Comparison of ENCODE assay signal across 1 cellular context in the genomic region with DNA sequence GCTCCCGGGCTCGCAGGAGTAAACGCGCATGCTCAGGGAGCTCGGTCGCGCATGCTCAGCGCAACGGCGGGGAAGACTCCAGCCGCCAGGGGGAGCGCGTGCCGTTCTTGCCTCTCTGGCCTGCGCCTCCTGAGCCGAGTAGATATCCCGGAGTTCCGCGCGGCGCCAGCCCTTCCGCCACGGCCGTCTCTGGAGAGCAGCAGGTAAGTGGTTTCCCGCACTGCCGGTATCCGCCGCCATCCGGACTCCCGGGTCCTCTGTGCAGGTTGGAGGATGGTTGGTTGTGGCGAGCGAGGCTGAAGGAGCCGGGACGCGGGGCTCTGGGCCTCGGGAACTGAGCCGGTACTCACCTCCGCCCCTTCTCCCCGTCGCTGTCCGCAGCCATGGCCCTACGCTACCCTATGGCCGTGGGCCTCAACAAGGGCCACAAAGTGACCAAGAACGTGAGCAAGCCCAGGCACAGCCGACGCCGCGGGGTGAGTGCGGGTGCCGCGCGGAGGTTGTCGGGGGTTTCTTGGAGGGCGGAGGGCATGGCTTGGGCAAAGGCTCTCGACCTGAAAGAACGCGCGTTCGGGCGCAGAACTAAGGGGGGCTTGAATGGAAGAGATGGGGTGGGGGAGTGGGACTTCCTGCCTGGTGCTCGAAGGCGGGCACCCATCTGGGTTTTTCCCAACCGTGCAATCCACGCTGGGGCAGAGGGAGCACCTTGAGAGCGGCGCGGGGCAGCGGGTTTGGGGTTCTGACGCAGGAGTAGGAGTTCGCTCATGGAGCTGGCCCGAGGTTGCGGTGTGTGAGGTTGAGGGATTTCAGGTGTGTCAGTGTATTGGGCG.
TF ChIP-seq lines count a peak whose summit lies in the region.

Gene RPL36, plus strand, starts transcription at position 171 of the 830 bp plus-strand sequence. Its CDS starts 213 bp downstream, at position 384.

TF ChIP-seq in K562, 482 proteins besides CTCF, POLR2A, EP300 and RAD21 (continued from another document and continues in another):
- TF ChIP-seq, protein P1, sequence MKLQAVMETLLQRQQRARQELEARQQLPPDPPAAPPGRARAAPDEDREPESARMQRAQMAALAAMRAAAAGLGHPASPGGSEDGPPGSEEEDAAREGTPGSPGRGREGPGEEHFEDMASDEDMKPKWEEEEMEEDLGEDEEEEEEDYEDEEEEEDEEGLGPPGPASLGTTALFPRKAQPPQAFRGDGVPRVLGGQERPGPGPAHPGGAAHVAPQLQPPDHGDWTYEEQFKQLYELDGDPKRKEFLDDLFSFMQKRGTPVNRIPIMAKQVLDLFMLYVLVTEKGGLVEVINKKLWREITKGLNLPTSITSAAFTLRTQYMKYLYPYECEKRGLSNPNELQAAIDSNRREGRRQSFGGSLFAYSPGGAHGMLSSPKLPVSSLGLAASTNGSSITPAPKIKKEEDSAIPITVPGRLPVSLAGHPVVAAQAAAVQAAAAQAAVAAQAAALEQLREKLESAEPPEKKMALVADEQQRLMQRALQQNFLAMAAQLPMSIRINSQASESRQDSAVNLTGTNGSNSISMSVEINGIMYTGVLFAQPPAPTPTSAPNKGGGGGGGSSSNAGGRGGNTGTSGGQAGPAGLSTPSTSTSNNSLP (IDR thresholded peaks at IDR 0.05; ENCODE audit: borderline replicate concordance, low read depth, low read length): no peak
- TF ChIP-seq ZNF134 (CRISPR knock-in tag; conservative IDR thresholded peaks at IDR 0.05) (no peak), MXD1 (CRISPR knock-in tag; IDR thresholded peaks at IDR 0.05; ENCODE audit: borderline replicate concordance, poor library complexity, severe bottlenecking) (no peak), BRF1 (IDR thresholded peaks at IDR 0.05; ENCODE audit: borderline replicate concordance, extremely low read depth, insufficient read length) (no peak), KLF10 (CRISPR knock-in tag; IDR thresholded peaks at IDR 0.05) (no peak), PHTF2 (CRISPR knock-in tag; IDR thresholded peaks at IDR 0.05) (no peak), SRSF3 (IDR thresholded peaks at IDR 0.05; ENCODE audit: insufficient read depth, low read length) (0 out of 2 replicates have a peak, but pooled peaks have one; percentile 74), ZNF143 (CRISPR knock-in tag; IDR thresholded peaks at IDR 0.05) (peak; percentile 76), KAT2B (IDR thresholded peaks at IDR 0.05; ENCODE audit: low read depth, low read length) (no peak), TFAM (CRISPR knock-in tag; conservative IDR thresholded peaks at IDR 0.05) (no peak), TEAD1 (CRISPR knock-in tag; IDR thresholded peaks at IDR 0.05) (peak in 1 of 2 experiments; percentile 88; a peak in 2 of 4 replicates), PCBP2 (IDR thresholded peaks at IDR 0.05; ENCODE audit: low read depth, low read length, poor library complexity, severe bottlenecking) (no peak), CEBPB (tag; IDR thresholded peaks at IDR 0.05) (no peak), ZNF780A (CRISPR knock-in tag; IDR thresholded peaks at IDR 0.05) (no peak), PYGO2 (tag; IDR thresholded peaks at IDR 0.05) (no peak), ZBTB11 (CRISPR knock-in tag; IDR thresholded peaks at IDR 0.05) (peak in 1 of 3 experiments; percentile 49; a peak in 1 of 6 replicates), GATA2 (CRISPR knock-in tag; IDR thresholded peaks at IDR 0.05) (no peak), RFX7 (CRISPR knock-in tag; IDR thresholded peaks at IDR 0.05) (no peak), SMC3 (conservative IDR thresholded peaks at IDR 0.05; ENCODE audit: insufficient read depth, low read depth, low read length) (peak; percentile 47), HNRNPLL (IDR thresholded peaks at IDR 0.05; ENCODE audit: low read depth, low read length, poor library complexity, severe bottlenecking) (peak; percentile 74), RBM14 (IDR thresholded peaks at IDR 0.05; ENCODE audit: borderline replicate concordance, insufficient read depth, low read depth, low read length) (no peak), KLF16 (IDR thresholded peaks at IDR 0.05) (peak; percentile 75), ZNF79 (CRISPR knock-in tag; IDR thresholded peaks at IDR 0.05; ENCODE audit: low read depth) (no peak), CBFA2T3 (IDR thresholded peaks at IDR 0.05) (peak; percentile 19; the same call in 1 of the 2 replicates), HDAC8 (tag; IDR thresholded peaks at IDR 0.05) (no peak; the same call in 1 of the 2 replicates), YBX1 (IDR thresholded peaks at IDR 0.05) (no peak), CTCFL (IDR thresholded peaks at IDR 0.05; ENCODE audit: borderline replicate concordance, insufficient read depth, low read depth, low read length, poor library complexity, severe bottlenecking) (peak; percentile 97), ZFP30 (CRISPR knock-in tag; IDR thresholded peaks at IDR 0.05; ENCODE audit: borderline replicate concordance) (no peak)
- TF ChIP-seq, protein P2, sequence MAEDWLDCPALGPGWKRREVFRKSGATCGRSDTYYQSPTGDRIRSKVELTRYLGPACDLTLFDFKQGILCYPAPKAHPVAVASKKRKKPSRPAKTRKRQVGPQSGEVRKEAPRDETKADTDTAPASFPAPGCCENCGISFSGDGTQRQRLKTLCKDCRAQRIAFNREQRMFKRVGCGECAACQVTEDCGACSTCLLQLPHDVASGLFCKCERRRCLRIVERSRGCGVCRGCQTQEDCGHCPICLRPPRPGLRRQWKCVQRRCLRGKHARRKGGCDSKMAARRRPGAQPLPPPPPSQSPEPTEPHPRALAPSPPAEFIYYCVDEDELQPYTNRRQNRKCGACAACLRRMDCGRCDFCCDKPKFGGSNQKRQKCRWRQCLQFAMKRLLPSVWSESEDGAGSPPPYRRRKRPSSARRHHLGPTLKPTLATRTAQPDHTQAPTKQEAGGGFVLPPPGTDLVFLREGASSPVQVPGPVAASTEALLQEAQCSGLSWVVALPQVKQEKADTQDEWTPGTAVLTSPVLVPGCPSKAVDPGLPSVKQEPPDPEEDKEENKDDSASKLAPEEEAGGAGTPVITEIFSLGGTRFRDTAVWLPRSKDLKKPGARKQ (CRISPR knock-in tag; IDR thresholded peaks at IDR 0.05): no peak
- TF ChIP-seq, protein P3, sequence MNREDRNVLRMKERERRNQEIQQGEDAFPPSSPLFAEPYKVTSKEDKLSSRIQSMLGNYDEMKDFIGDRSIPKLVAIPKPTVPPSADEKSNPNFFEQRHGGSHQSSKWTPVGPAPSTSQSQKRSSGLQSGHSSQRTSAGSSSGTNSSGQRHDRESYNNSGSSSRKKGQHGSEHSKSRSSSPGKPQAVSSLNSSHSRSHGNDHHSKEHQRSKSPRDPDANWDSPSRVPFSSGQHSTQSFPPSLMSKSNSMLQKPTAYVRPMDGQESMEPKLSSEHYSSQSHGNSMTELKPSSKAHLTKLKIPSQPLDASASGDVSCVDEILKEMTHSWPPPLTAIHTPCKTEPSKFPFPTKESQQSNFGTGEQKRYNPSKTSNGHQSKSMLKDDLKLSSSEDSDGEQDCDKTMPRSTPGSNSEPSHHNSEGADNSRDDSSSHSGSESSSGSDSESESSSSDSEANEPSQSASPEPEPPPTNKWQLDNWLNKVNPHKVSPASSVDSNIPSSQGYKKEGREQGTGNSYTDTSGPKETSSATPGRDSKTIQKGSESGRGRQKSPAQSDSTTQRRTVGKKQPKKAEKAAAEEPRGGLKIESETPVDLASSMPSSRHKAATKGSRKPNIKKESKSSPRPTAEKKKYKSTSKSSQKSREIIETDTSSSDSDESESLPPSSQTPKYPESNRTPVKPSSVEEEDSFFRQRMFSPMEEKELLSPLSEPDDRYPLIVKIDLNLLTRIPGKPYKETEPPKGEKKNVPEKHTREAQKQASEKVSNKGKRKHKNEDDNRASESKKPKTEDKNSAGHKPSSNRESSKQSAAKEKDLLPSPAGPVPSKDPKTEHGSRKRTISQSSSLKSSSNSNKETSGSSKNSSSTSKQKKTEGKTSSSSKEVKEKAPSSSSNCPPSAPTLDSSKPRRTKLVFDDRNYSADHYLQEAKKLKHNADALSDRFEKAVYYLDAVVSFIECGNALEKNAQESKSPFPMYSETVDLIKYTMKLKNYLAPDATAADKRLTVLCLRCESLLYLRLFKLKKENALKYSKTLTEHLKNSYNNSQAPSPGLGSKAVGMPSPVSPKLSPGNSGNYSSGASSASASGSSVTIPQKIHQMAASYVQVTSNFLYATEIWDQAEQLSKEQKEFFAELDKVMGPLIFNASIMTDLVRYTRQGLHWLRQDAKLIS (CRISPR knock-in tag; IDR thresholded peaks at IDR 0.05): peak; percentile 97
- TF ChIP-seq, protein P4, sequence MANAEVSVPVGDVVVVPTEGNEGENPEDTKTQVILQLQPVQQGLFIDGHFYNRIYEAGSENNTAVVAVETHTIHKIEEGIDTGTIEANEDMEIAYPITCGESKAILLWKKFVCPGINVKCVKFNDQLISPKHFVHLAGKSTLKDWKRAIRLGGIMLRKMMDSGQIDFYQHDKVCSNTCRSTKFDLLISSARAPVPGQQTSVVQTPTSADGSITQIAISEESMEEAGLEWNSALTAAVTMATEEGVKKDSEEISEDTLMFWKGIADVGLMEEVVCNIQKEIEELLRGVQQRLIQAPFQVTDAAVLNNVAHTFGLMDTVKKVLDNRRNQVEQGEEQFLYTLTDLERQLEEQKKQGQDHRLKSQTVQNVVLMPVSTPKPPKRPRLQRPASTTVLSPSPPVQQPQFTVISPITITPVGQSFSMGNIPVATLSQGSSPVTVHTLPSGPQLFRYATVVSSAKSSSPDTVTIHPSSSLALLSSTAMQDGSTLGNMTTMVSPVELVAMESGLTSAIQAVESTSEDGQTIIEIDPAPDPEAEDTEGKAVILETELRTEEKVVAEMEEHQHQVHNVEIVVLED (CRISPR knock-in tag; IDR thresholded peaks at IDR 0.05): peak; percentile 24; the same call in 1 of the 2 replicates
- TF ChIP-seq, protein P5, sequence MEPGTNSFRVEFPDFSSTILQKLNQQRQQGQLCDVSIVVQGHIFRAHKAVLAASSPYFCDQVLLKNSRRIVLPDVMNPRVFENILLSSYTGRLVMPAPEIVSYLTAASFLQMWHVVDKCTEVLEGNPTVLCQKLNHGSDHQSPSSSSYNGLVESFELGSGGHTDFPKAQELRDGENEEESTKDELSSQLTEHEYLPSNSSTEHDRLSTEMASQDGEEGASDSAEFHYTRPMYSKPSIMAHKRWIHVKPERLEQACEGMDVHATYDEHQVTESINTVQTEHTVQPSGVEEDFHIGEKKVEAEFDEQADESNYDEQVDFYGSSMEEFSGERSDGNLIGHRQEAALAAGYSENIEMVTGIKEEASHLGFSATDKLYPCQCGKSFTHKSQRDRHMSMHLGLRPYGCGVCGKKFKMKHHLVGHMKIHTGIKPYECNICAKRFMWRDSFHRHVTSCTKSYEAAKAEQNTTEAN (CRISPR knock-in tag; IDR thresholded peaks at IDR 0.05): no peak
- TF ChIP-seq, protein P6, sequence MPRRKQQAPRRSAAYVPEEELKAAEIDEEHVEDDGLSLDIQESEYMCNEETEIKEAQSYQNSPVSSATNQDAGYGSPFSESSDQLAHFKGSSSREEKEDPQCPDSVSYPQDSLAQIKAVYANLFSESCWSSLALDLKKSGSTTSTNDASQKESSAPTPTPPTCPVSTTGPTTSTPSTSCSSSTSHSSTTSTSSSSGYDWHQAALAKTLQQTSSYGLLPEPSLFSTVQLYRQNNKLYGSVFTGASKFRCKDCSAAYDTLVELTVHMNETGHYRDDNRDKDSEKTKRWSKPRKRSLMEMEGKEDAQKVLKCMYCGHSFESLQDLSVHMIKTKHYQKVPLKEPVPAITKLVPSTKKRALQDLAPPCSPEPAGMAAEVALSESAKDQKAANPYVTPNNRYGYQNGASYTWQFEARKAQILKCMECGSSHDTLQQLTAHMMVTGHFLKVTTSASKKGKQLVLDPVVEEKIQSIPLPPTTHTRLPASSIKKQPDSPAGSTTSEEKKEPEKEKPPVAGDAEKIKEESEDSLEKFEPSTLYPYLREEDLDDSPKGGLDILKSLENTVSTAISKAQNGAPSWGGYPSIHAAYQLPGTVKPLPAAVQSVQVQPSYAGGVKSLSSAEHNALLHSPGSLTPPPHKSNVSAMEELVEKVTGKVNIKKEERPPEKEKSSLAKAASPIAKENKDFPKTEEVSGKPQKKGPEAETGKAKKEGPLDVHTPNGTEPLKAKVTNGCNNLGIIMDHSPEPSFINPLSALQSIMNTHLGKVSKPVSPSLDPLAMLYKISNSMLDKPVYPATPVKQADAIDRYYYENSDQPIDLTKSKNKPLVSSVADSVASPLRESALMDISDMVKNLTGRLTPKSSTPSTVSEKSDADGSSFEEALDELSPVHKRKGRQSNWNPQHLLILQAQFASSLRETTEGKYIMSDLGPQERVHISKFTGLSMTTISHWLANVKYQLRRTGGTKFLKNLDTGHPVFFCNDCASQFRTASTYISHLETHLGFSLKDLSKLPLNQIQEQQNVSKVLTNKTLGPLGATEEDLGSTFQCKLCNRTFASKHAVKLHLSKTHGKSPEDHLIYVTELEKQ (CRISPR knock-in tag; IDR thresholded peaks at IDR 0.05): no peak
